8 cellular contexts compared by ENCODE assay signal in the genomic region with DNA sequence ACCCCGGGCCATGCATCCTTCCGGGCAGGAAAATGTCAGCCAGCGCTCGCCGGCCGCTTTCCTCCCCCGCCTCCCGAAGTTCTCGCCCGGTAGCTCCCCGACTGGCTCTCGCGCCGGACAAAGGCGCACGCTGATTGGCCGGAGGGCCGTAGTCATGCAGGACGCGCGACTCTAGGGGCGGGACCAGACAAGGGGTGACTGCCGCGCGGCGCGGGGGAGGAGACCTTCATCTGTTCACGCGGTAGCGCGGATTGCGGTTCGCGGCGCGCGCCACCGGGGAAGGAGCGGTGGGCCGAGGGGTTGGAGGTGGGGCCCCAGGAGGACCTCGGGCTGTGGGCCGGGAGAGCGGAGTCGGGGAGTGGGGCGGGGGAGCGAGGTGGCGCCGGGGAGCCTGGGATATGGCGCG. TPM values are rescaled to one million over a fixed set of nuclear protein-coding genes. Genes with fewer than 3 reads are reported as not detected.
DNase-seq lines count a peak whose midpoint lies in the region; ATAC-seq and TF ChIP-seq lines count a peak whose summit lies in the region.

A gene (plus strand): TSS at position 221 of the 406 bp plus-strand sequence. CDS start 178 bp downstream, at position 399.

- DNase-seq in NCI-H2029 (lab: John Stamatoyannopoulos, UW) (peak; percentile 90), ascending aorta (ENCODE audit: low spot score in 2 of 2) (peak; percentile 95 to 99), right cardiac atrium (peak; percentile 98 to 99 (median 99)), pulmonary artery endothelial cell (ENCODE audit: low read depth, low spot score) (peak; percentile 77), uterus (peak; percentile 95 to 96)
- DNase-seq in T-helper 2 cell treated with Interferon-gamma antibody and Interleukin-4, amounts not matched to agents 5 μg/mL and 100 μg/mL, for 36 hours (ENCODE audit: low spot score), result peak; percentile 98

- peaks cover 0 to 3% of the 10 kb centered on the region in 2 donors for H3K36me3 ChIP-seq in ascending aorta
- no peaks in the 10 kb centered on the region for H3K36me3 ChIP-seq in uterus

- H3K9me3 Mint-ChIP-seq in T-helper 2 cell treated with Interferon-gamma antibody and Interleukin-4, amounts not matched to agents 5 μg/mL and 100 μg/mL, for 36 hours, result no peaks in the 10 kb centered on the region

- no peak for TF ChIP-seq CTCF in ascending aorta (IDR thresholded peaks at IDR 0.05)
- no peak for TF ChIP-seq CTCF in uterus (IDR thresholded peaks at IDR 0.05)

- peaks cover 12% of the 10 kb centered on the region for H3K36me3 Mint-ChIP-seq in T-helper 2 cell treated with Interferon-gamma antibody and Interleukin-4, amounts not matched to agents 5 μg/mL and 100 μg/mL, for 36 hours (ENCODE audit: low read depth)

- H3K27ac ChIP-seq in ascending aorta (peak within 1 kb of the TSS; percentile 85 to 94), right cardiac atrium (ENCODE audit: low read length) (peak within 1 kb of the TSS; percentile 75), uterus (peak within 1 kb of the TSS; percentile 93 to 95)

- WGBS in right cardiac atrium, result under 1% methylated on average over 50 of the region's 50 CpGs

- no peaks in the 10 kb centered on the region for H3K27me3 Mint-ChIP-seq in T-helper 2 cell treated with Interferon-gamma antibody and Interleukin-4, amounts not matched to agents 5 μg/mL and 100 μg/mL, for 36 hours (ENCODE audit: low read depth)

- H3K27me3 ChIP-seq in ascending aorta (no peaks in the 10 kb centered on the region), right cardiac atrium (ENCODE audit: control insufficient read depth, insufficient read depth) (no peaks in the 10 kb centered on the region), uterus (no peaks in the 10 kb centered on the region)

- ATAC-seq in GM18508 (IDR thresholded peaks at IDR 0.05; ENCODE audit: insufficient read depth, unreplicated experiment), result peak; percentile 49
- peak; percentile 97 for ATAC-seq in HG02981 (IDR thresholded peaks at IDR 0.05; ENCODE audit: unreplicated experiment)
- peak; percentile 100 for ATAC-seq in right cardiac atrium

- H3K4me1 ChIP-seq in ascending aorta, result peaks cover 6 to 9% of the 10 kb centered on the region in 2 donors
- peaks cover 5% of the 10 kb centered on the region for H3K4me1 ChIP-seq in right cardiac atrium (ENCODE audit: control insufficient read depth, insufficient read depth, low read length)
- no peaks in the 10 kb centered on the region for H3K4me1 ChIP-seq in uterus

- peak; percentile 60 to 71 for TF ChIP-seq POLR2A in uterus (IDR thresholded peaks at IDR 0.05)

- peak within 1 kb of the TSS; percentile 96 for H3K27ac Mint-ChIP-seq in T-helper 2 cell treated with Interferon-gamma antibody and Interleukin-4, amounts not matched to agents 5 μg/mL and 100 μg/mL, for 36 hours

- peaks cover 19% of the 10 kb centered on the region for H3K4me1 Mint-ChIP-seq in T-helper 2 cell treated with Interferon-gamma antibody and Interleukin-4, amounts not matched to agents 5 μg/mL and 100 μg/mL, for 36 hours (ENCODE audit: low read depth)

- H3K4me3 Mint-ChIP-seq in T-helper 2 cell treated with Interferon-gamma antibody and Interleukin-4, amounts not matched to agents 5 μg/mL and 100 μg/mL, for 36 hours, result no peak within 1 kb of the TSS

- H3K9me3 ChIP-seq in ascending aorta, result no peaks in the 10 kb centered on the region
- H3K9me3 ChIP-seq in right cardiac atrium (ENCODE audit: control insufficient read depth, low read length), result no peaks in the 10 kb centered on the region
- H3K9me3 ChIP-seq in uterus, result no peaks in the 10 kb centered on the region

- intact Hi-C loops in ascending aorta (cut with DNase I) (loop anchor here (1.0 to 10.0 kb wide), 6 partner anchors 67 to 823 kb away; a partner anchor contains a TSS), right cardiac atrium (cut with DNase I) (no loop called here), uterus (cut with DNase I; ENCODE audit: low total_unique reads) (no loop called here)

- H3K4me3 ChIP-seq in ascending aorta (peak within 1 kb of the TSS; percentile 81 to 96), right cardiac atrium (ENCODE audit: low read length) (peak within 1 kb of the TSS; percentile 79), uterus (peak within 1 kb of the TSS; percentile 93 to 99)

RNA-seq across cellular contexts. Expression of the gene that starts here (rescaled TPM):
- 5.7 TPM for total RNA-seq in ascending aorta
- 1 to 10 TPM; 2.5 to 4.7 (median 3.3) TPM for total RNA-seq in right cardiac atrium
- 1.1 TPM for polyA plus RNA-seq in right cardiac atrium
- 8.9 and 14.5 TPM in 2 replicates for total RNA-seq in pulmonary artery endothelial cell
- 10 to 100 TPM in 2 of 4 donors, 1 to 10 TPM in 2; 2.0 to 28.9 (median 7.6) TPM for total RNA-seq in uterus

Comparison
In these comparisons a context has a peak if more than half of its experiments do, and no peak if none do; other contexts are left out.
1. Peak in every context shown above with its lines: DNase-seq, ATAC-seq, H3K4me3 ChIP-seq and H3K27ac ChIP-seq.
2. ATAC-seq: peak in every context shown above with its lines; median percentile 100 in right cardiac atrium; 97 in HG02981; 49 in GM18508.